Comparison of ENCODE assay signal across 1 cellular context in the genomic region with DNA sequence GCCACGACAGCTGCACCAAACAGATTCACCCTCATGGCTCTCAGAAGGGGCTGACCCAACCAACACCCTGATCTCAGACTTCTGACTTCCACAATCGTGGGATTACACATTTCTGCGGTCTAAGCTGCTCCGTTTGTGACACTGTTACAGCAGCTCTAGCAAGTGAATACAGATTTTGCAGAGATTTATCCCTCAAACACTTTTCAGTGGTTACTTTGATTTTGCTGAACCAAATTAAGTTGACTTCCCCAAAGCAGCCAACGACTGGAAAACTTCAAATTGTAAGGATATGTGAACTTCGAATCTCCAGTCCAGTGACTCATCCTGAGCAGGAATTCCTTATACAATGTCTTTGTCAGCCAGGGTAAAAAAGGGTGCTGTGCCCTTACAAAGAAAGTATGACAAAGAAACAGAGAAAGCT.
TF ChIP-seq lines count a peak whose summit lies in the region.

No MANE protein-coding gene starts in this region.

TF ChIP-seq in HepG2, 621 proteins besides CTCF, POLR2A, EP300 and RAD21 (continued from another document):
- TF ChIP-seq, protein P1, sequence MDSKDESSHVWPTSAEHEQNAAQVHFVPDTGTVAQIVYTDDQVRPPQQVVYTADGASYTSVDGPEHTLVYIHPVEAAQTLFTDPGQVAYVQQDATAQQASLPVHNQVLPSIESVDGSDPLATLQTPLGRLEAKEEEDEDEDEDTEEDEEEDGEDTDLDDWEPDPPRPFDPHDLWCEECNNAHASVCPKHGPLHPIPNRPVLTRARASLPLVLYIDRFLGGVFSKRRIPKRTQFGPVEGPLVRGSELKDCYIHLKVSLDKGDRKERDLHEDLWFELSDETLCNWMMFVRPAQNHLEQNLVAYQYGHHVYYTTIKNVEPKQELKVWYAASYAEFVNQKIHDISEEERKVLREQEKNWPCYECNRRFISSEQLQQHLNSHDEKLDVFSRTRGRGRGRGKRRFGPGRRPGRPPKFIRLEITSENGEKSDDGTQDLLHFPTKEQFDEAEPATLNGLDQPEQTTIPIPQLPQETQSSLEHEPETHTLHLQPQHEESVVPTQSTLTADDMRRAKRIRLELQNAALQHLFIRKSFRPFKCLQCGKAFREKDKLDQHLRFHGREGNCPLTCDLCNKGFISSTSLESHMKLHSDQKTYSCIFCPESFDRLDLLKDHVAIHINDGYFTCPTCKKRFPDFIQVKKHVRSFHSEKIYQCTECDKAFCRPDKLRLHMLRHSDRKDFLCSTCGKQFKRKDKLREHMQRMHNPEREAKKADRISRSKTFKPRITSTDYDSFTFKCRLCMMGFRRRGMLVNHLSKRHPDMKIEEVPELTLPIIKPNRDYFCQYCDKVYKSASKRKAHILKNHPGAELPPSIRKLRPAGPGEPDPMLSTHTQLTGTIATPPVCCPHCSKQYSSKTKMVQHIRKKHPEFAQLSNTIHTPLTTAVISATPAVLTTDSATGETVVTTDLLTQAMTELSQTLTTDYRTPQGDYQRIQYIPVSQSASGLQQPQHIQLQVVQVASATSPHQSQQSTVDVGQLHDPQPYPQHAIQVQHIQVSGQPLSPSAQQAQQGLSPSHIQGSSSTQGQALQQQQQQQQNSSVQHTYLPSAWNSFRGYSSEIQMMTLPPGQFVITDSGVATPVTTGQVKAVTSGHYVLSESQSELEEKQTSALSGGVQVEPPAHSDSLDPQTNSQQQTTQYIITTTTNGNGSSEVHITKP (CRISPR knock-in tag; IDR thresholded peaks at IDR 0.05; ENCODE audit: low read depth), result no peak
TF ChIP-seq in HepG2: peak in this region for 1.
